In the genomic region with DNA sequence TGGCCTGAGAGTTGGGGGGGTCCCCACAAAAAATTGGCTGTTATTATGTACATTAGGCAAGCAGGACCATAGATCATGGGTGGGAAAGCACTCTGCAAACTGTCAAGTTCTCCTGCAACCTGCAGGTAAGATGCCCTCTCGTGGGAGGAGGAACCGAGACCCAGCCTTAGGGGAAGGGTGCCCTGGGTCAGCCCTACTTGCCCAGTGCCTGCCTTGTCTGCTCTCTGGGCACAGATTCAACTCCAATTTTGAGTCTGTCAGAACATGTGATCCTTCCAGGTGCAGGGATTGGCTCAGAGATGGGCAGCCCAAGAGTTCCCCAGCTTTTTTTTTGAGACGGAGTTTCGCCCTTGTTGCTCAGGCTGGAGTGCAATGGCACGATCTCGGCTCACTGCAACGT, we compare ENCODE assay signal across 20 cellular contexts.
"Had no signal": no experiment of that assay in that cellular context is flagged by ENCODE, and none has a peak within 500 bp of the region (broad histone marks: within the 10 kb centered on the region; RNA-seq: fewer than 3 reads in every experiment).

No MANE protein-coding gene starts in this region.

- H3K9me3 ChIP-seq: left lung, neutrophil, prostate gland, sigmoid colon, thoracic aorta, upper lobe of left lung, uterus had no signal

- H3K4me3 ChIP-seq: dorsolateral prefrontal cortex, left lung, lung, prostate gland, sigmoid colon, thoracic aorta, tibial nerve, upper lobe of left lung, uterus had no signal

- H3K27ac ChIP-seq: dorsolateral prefrontal cortex, left lung, neutrophil, parathyroid adenoma, prostate gland, sigmoid colon, thoracic aorta, tibial nerve, upper lobe of left lung, uterus had no signal

- H3K36me3 ChIP-seq: left lung, neutrophil, prostate gland, sigmoid colon, thoracic aorta, tibial nerve, upper lobe of left lung, uterus had no signal

- H3K4me3 Mint-ChIP-seq: memory B cell; natural killer cell; stimulated activated memory B cell treated with anti-CD40 and anti-IgM and Interleukin-4, amounts not matched to agents 10 μg/mL and 1 μg/mL and 100 μg/mL, for 72 hours had no signal

- H3K79me2 ChIP-seq: parathyroid adenoma had no signal

- H3K9me3 Mint-ChIP-seq: memory B cell; natural killer cell; stimulated activated memory B cell treated with anti-CD40 and anti-IgM and Interleukin-4, amounts not matched to agents 10 μg/mL and 1 μg/mL and 100 μg/mL, for 72 hours had no signal

- ATAC-seq: left lung; natural killer cell; right cardiac atrium; stimulated activated memory B cell treated with anti-CD40 and anti-IgM and Interleukin-4, amounts not matched to agents 10 μg/mL and 1 μg/mL and 100 μg/mL, for 72 hours had no signal

- H2AFZ ChIP-seq: parathyroid adenoma had no signal

- H3K4me1 ChIP-seq: left lung, parathyroid adenoma, prostate gland, sigmoid colon, tibial nerve, uterus had no signal

- H3K36me3 Mint-ChIP-seq: memory B cell; natural killer cell; stimulated activated memory B cell treated with anti-CD40 and anti-IgM and Interleukin-4, amounts not matched to agents 10 μg/mL and 1 μg/mL and 100 μg/mL, for 72 hours had no signal

- H3K4me1 Mint-ChIP-seq: memory B cell; natural killer cell; stimulated activated memory B cell treated with anti-CD40 and anti-IgM and Interleukin-4, amounts not matched to agents 10 μg/mL and 1 μg/mL and 100 μg/mL, for 72 hours had no signal

- H3K27me3 ChIP-seq: dorsolateral prefrontal cortex, left lung, neutrophil, sigmoid colon, tibial nerve, upper lobe of left lung, uterus had no signal

- DNase-seq: cerebellar nuclear complex; effector CD4-positive, alpha-beta T cell; head of caudate nucleus; natural killer cell; right cardiac atrium; stimulated activated CD4-positive, alpha-beta T cell treated with anti-CD3 and anti-CD28 coated beads, Interleukin-4, amount 100 ng/mL, for 4 hours; stimulated activated naive CD8-positive, alpha-beta T cell treated with anti-CD3 and anti-CD28 coated beads, Interleukin-15, Interleukin-2, amounts not matched to agents 100 U/mL and 50 U/mL, for 24 hours; upper lobe of left lung; uterus had no signal

- H3K27ac Mint-ChIP-seq: memory B cell; natural killer cell; stimulated activated memory B cell treated with anti-CD40 and anti-IgM and Interleukin-4, amounts not matched to agents 10 μg/mL and 1 μg/mL and 100 μg/mL, for 72 hours had no signal
